Comparison of ENCODE assay signal across 1 cellular context in the genomic region with DNA sequence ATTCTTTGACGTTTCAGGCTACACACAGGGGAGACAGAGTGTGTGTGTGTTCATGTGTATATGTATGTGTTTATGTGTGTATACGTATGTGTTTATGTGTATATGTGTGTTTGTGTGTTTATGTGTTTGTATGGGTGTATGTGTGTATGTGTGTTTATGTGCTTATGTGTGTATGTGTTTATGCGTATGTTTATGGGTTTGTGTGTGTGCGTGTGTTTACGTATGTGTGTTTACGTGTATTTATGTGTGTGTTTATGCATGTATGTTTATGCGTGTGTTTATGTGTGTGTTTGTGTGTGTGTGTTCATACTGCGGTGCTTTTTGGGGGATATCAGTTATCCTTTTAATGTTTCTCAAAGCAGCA.
TF ChIP-seq lines count a peak whose summit lies in the region.

No MANE protein-coding gene starts in this region.

TF ChIP-seq in HEK293, 187 proteins besides CTCF, POLR2A, EP300 and RAD21 (continued from another document):
- TF ChIP-seq, protein P1, sequence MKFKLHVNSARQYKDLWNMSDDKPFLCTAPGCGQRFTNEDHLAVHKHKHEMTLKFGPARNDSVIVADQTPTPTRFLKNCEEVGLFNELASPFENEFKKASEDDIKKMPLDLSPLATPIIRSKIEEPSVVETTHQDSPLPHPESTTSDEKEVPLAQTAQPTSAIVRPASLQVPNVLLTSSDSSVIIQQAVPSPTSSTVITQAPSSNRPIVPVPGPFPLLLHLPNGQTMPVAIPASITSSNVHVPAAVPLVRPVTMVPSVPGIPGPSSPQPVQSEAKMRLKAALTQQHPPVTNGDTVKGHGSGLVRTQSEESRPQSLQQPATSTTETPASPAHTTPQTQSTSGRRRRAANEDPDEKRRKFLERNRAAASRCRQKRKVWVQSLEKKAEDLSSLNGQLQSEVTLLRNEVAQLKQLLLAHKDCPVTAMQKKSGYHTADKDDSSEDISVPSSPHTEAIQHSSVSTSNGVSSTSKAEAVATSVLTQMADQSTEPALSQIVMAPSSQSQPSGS (tag by site-specific recombination; IDR thresholded peaks at IDR 0.05; ENCODE audit: low read depth) = no peak
- TF ChIP-seq, protein P2, sequence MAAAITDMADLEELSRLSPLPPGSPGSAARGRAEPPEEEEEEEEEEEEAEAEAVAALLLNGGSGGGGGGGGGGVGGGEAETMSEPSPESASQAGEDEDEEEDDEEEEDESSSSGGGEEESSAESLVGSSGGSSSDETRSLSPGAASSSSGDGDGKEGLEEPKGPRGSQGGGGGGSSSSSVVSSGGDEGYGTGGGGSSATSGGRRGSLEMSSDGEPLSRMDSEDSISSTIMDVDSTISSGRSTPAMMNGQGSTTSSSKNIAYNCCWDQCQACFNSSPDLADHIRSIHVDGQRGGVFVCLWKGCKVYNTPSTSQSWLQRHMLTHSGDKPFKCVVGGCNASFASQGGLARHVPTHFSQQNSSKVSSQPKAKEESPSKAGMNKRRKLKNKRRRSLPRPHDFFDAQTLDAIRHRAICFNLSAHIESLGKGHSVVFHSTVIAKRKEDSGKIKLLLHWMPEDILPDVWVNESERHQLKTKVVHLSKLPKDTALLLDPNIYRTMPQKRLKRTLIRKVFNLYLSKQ (tag by site-specific recombination; IDR thresholded peaks at IDR 0.05; ENCODE audit: borderline replicate concordance) = no peak
